In genomic region chr1:53046930-53047329, GRCh38 we compare ENCODE assay signal across 13 cellular contexts. TPM values are rescaled to one million over a fixed set of nuclear protein-coding genes. Genes with fewer than 3 reads are reported as not detected.
DNase-seq lines count a peak whose midpoint lies in the region; ATAC-seq and TF ChIP-seq lines count a peak whose summit lies in the region.
"Had no signal": no experiment of that assay in that cellular context is flagged by ENCODE, and none has a peak within 500 bp of the region (broad histone marks: within the 10 kb centered on the region; RNA-seq: fewer than 3 reads in every experiment).

No MANE protein-coding gene starts in this region.

- H3K36me3 ChIP-seq in H7 (replicated peaks; ENCODE audit: control insufficient read depth, insufficient read depth, low read length): no peaks in the 10 kb centered on the region
- H3K36me3 ChIP-seq: BE2C had no signal

- H3K4me3 ChIP-seq in cardiac fibroblast (replicated peaks in 1 of 2; ENCODE audit: low read depth in 2 of 2, low read length in 2 of 2) (no peak overlapping the region), H7 (ENCODE audit: insufficient read depth, low read depth, low read length) (no peak overlapping the region)

- H3K27me3 ChIP-seq in H7 (ENCODE audit: control insufficient read depth, insufficient read depth, low read length): no peaks in the 10 kb centered on the region
- H3K27me3 ChIP-seq: BE2C had no signal

- DNase-seq in COR-L47 (lab: John Stamatoyannopoulos, UW) (peak; percentile 81), NCI-H2196 (lab: John Stamatoyannopoulos, UW; ENCODE audit: unreplicated experiment) (peak; percentile 63), cardiac fibroblast (ENCODE audit: low read depth in 2 of 2) (peak; percentile 62 to 82), kidney tubule cell (ENCODE audit: low spot score) (peak; percentile 58), H7 (no peak), DMS53 (lab: John Stamatoyannopoulos, UW) (no peak)
- no peak for DNase-seq in activated naive CD4-positive, alpha-beta T cell treated with Interleukin-2 at 50 U/mL for 16 hours
- DNase-seq: activated effector memory CD4-positive, alpha-beta T cell treated with Interleukin-2 at 50 U/mL for 16 hours; BE2C; effector CD8-positive, alpha-beta T cell; NCI-H1694; stimulated activated CD4-positive, alpha-beta T cell treated with anti-CD3 and anti-CD28 coated beads, Interleukin-12 subunit alpha, Interleukin-12 subunit beta, amount 100 ng/mL, for 4 hours had no signal

- TF ChIP-seq CTCF in cardiac fibroblast (IDR thresholded peaks at IDR 0.05; ENCODE audit: low read depth, low read length): no peak

- no peak for ATAC-seq in GM21526 (IDR thresholded peaks at IDR 0.05; ENCODE audit: low FRiP score, unreplicated experiment)

RNA-seq across cellular contexts. Expression of gene PODN, which starts 15.1 kb away (rescaled TPM):
- total RNA-seq in H7 (2014; rRNA removed; shearing (Covaris generic)): not detected in 2 replicates

Comparison
In these comparisons a context has a peak if more than half of its experiments do, and no peak if none do; other contexts are left out.
1. DNase-seq: peak in COR-L47 (single experiment), NCI-H2196 (single experiment), cardiac fibroblast (2 of 2) and kidney tubule cell (single experiment); none in H7 (single experiment), DMS53 (single experiment) and activated naive CD4-positive, alpha-beta T cell treated with Interleukin-2 at 50 U/mL for 16 hours (single experiment).